2 cellular contexts compared by ENCODE assay signal in the genomic region with DNA sequence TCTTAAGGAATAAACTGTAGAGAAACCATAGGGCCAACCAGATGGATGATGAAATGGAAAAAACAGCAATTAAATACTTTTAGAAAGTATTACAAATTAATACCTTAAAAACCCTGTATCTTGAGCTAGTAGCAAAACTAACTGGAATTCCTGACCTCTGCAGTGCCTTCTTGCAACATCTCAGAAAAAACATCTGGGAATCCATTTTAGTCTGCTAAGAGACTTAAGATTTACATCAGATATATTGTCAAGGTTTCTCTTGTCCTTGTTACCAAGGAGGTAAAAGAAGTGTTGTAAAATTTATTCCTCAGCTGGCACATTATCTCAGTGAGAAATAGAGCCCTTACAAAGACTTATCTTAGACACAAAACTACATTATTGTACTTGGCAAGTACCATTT.
TF ChIP-seq lines count a peak whose summit lies in the region.

No MANE protein-coding gene starts in this region.

TF ChIP-seq in WTC11, 78 proteins besides CTCF, POLR2A, EP300 and RAD21 (continued from another document):
- TF ChIP-seq ZBTB43 (CRISPR knock-in tag; IDR thresholded peaks at IDR 0.05): no peak
- no peak for TF ChIP-seq IRF2 (CRISPR knock-in tag; IDR thresholded peaks at IDR 0.05; ENCODE audit: borderline replicate concordance, low read depth)
- TF ChIP-seq ZNF423 (CRISPR knock-in tag; IDR thresholded peaks at IDR 0.05): no peak
- TF ChIP-seq, protein P1, sequence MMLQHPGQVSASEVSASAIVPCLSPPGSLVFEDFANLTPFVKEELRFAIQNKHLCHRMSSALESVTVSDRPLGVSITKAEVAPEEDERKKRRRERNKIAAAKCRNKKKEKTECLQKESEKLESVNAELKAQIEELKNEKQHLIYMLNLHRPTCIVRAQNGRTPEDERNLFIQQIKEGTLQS (CRISPR knock-in tag; conservative IDR thresholded peaks at IDR 0.05): no peak
- TF ChIP-seq TEAD1 (CRISPR knock-in tag; IDR thresholded peaks at IDR 0.05): no peak
- TF ChIP-seq, protein P2, sequence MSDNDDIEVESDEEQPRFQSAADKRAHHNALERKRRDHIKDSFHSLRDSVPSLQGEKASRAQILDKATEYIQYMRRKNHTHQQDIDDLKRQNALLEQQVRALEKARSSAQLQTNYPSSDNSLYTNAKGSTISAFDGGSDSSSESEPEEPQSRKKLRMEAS (CRISPR knock-in tag; IDR thresholded peaks at IDR 0.05): no peak
- TF ChIP-seq ZNF512 (CRISPR knock-in tag; IDR thresholded peaks at IDR 0.05; ENCODE audit: borderline replicate concordance): no peak
- no peak for TF ChIP-seq PRRX2 (CRISPR knock-in tag; IDR thresholded peaks at IDR 0.05)
- no peak for TF ChIP-seq ZNF138 (CRISPR knock-in tag; conservative IDR thresholded peaks at IDR 0.05)
- TF ChIP-seq, protein P3, sequence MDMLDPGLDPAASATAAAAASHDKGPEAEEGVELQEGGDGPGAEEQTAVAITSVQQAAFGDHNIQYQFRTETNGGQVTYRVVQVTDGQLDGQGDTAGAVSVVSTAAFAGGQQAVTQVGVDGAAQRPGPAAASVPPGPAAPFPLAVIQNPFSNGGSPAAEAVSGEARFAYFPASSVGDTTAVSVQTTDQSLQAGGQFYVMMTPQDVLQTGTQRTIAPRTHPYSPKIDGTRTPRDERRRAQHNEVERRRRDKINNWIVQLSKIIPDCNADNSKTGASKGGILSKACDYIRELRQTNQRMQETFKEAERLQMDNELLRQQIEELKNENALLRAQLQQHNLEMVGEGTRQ (CRISPR knock-in tag; IDR thresholded peaks at IDR 0.05): no peak
- TF ChIP-seq ZBTB21 (CRISPR knock-in tag; IDR thresholded peaks at IDR 0.05; ENCODE audit: borderline replicate concordance): no peak
- no peak for TF ChIP-seq GTF2I (CRISPR knock-in tag; conservative IDR thresholded peaks at IDR 0.05)
TF ChIP-seq in WTC11: peak in this region for 0.

TF ChIP-seq in SK-N-SH treated with all-trans-retinoic acid at 6 μM for 48 hours, 23 proteins besides CTCF, POLR2A, EP300 and RAD21 (continued from another document):
- TF ChIP-seq, protein P4, sequence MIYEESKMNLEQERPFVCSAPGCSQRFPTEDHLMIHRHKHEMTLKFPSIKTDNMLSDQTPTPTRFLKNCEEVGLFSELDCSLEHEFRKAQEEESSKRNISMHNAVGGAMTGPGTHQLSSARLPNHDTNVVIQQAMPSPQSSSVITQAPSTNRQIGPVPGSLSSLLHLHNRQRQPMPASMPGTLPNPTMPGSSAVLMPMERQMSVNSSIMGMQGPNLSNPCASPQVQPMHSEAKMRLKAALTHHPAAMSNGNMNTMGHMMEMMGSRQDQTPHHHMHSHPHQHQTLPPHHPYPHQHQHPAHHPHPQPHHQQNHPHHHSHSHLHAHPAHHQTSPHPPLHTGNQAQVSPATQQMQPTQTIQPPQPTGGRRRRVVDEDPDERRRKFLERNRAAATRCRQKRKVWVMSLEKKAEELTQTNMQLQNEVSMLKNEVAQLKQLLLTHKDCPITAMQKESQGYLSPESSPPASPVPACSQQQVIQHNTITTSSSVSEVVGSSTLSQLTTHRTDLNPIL (CRISPR knock-in tag; IDR thresholded peaks at IDR 0.05; ENCODE audit: low read depth): no peak
- TF ChIP-seq RARB (CRISPR knock-in tag; IDR thresholded peaks at IDR 0.05) (no peak), GLIS3 (CRISPR knock-in tag; IDR thresholded peaks at IDR 0.05) (no peak)
